ENCODE assay signal across 8 cellular contexts in genomic region chr6:90286884-90287488, GRCh38. TPM values are rescaled to one million over a fixed set of nuclear protein-coding genes. Genes with fewer than 3 reads are reported as not detected.
A peak's percentile ranks its signal among the peaks of the same experiment; 100 is the strongest.
DNase-seq lines count a peak whose midpoint lies in the region; ATAC-seq and TF ChIP-seq lines count a peak whose summit lies in the region.

No MANE protein-coding gene starts in this region.

- peak; percentile 83 for TF ChIP-seq RAD21 in Ishikawa (IDR thresholded peaks at IDR 0.05; ENCODE audit: low read depth)

- peak; percentile 60 for DNase-seq in D341Med (ENCODE audit: low spot score)
- DNase-seq in T-helper 2 cell treated with Interferon-gamma antibody and Interleukin-4, amounts not matched to agents 5 μg/mL and 100 μg/mL, for 36 hours (ENCODE audit: low spot score), result peak; percentile 61
- no peak for DNase-seq in central memory CD8-positive, alpha-beta T cell (ENCODE audit: low spot score in 2 of 2)
- DNase-seq in naive thymus-derived CD8-positive, alpha-beta T cell, result peak in 8 of 10 donors; percentile 43 to 75 (median 58)

- H3K27me3 Mint-ChIP-seq in T-helper 2 cell treated with Interferon-gamma antibody and Interleukin-4, amounts not matched to agents 5 μg/mL and 100 μg/mL, for 36 hours (ENCODE audit: low read depth), result no peaks in the 10 kb centered on the region
- peaks cover 16% of the 10 kb centered on the region for H3K27me3 Mint-ChIP-seq in central memory CD8-positive, alpha-beta T cell
- no peaks in the 10 kb centered on the region for H3K27me3 Mint-ChIP-seq in naive thymus-derived CD8-positive, alpha-beta T cell

- no peak for TF ChIP-seq EP300 in Ishikawa (IDR thresholded peaks at IDR 0.05; ENCODE audit: borderline replicate concordance)

- ATAC-seq in central memory CD8-positive, alpha-beta T cell (replicated peaks; ENCODE audit: extremely low read depth, poor library complexity, severe bottlenecking), result no peak
- ATAC-seq in naive thymus-derived CD8-positive, alpha-beta T cell, result peak in 1 of 2 donors; percentile 26
- no peak for ATAC-seq in GM21786 (IDR thresholded peaks at IDR 0.05; ENCODE audit: unreplicated experiment)
- no peak for ATAC-seq in HG03520 (IDR thresholded peaks at IDR 0.05; ENCODE audit: unreplicated experiment)
- ATAC-seq in HG03135 (IDR thresholded peaks at IDR 0.05; ENCODE audit: unreplicated experiment), result no peak

- POLR2A ChIA-PET in naive thymus-derived CD8-positive, alpha-beta T cell (lab: Charles Lee), result interaction anchor here (0.8 to 6.9 kb wide), 6 partner anchors 9 to 346 kb away, joined by 3 to 97 read pairs (median 6); partner anchors contain the start of gene BACH2

- peaks cover 12% of the 10 kb centered on the region for H3K9me3 Mint-ChIP-seq in T-helper 2 cell treated with Interferon-gamma antibody and Interleukin-4, amounts not matched to agents 5 μg/mL and 100 μg/mL, for 36 hours
- no peaks in the 10 kb centered on the region for H3K9me3 Mint-ChIP-seq in central memory CD8-positive, alpha-beta T cell
- peaks cover 0 to 2% (median 0%) of the 10 kb centered on the region in 9 donors for H3K9me3 Mint-ChIP-seq in naive thymus-derived CD8-positive, alpha-beta T cell

- peaks cover 85% of the 10 kb centered on the region for H3K4me1 Mint-ChIP-seq in T-helper 2 cell treated with Interferon-gamma antibody and Interleukin-4, amounts not matched to agents 5 μg/mL and 100 μg/mL, for 36 hours (ENCODE audit: low read depth)
- peaks cover 38% of the 10 kb centered on the region for H3K4me1 Mint-ChIP-seq in central memory CD8-positive, alpha-beta T cell
- H3K4me1 Mint-ChIP-seq in naive thymus-derived CD8-positive, alpha-beta T cell, result peaks cover 55 to 96% (median 93%) of the 10 kb centered on the region in 4 donors

- H3K4me3 Mint-ChIP-seq in T-helper 2 cell treated with Interferon-gamma antibody and Interleukin-4, amounts not matched to agents 5 μg/mL and 100 μg/mL, for 36 hours, result peak overlapping the region; percentile 79
- H3K4me3 Mint-ChIP-seq in central memory CD8-positive, alpha-beta T cell, result peak overlapping the region; percentile 82
- peak overlapping the region; percentile 76 to 95 (median 86) for H3K4me3 Mint-ChIP-seq in naive thymus-derived CD8-positive, alpha-beta T cell

- peak overlapping the region; percentile 91 for H3K27ac Mint-ChIP-seq in T-helper 2 cell treated with Interferon-gamma antibody and Interleukin-4, amounts not matched to agents 5 μg/mL and 100 μg/mL, for 36 hours
- H3K27ac Mint-ChIP-seq in central memory CD8-positive, alpha-beta T cell (ENCODE audit: low read depth), result peak overlapping the region; percentile 85
- H3K27ac Mint-ChIP-seq in naive thymus-derived CD8-positive, alpha-beta T cell, result peak overlapping the region; percentile 89 to 99 (median 94)

- H3K36me3 Mint-ChIP-seq in T-helper 2 cell treated with Interferon-gamma antibody and Interleukin-4, amounts not matched to agents 5 μg/mL and 100 μg/mL, for 36 hours (ENCODE audit: low read depth), result peaks cover 47% of the 10 kb centered on the region
- H3K36me3 Mint-ChIP-seq in central memory CD8-positive, alpha-beta T cell (ENCODE audit: insufficient read depth), result peaks cover 30% of the 10 kb centered on the region
- H3K36me3 Mint-ChIP-seq in naive thymus-derived CD8-positive, alpha-beta T cell, result peaks cover 0 to 27% (median 23%) of the 10 kb centered on the region in 3 donors

TF ChIP-seq in Ishikawa, 13 proteins besides CTCF, POLR2A, EP300 and RAD21:
- TF ChIP-seq FOXM1 (IDR thresholded peaks at IDR 0.05; ENCODE audit: borderline replicate concordance, low read depth) (no peak), USF1 (IDR thresholded peaks at IDR 0.05) (no peak)

RNA-seq across cellular contexts. Expression of gene BACH2, which starts 9.7 kb away (rescaled TPM):
- 100 to 1,000 TPM; 116 to 126 TPM for total RNA-seq in naive thymus-derived CD8-positive, alpha-beta T cell
- polyA plus RNA-seq in naive thymus-derived CD8-positive, alpha-beta T cell, result 10 to 100 TPM; 17.5 to 29.3 (median 21.7) TPM

Comparison
In these comparisons a context has a peak if more than half of its experiments do, and no peak if none do; other contexts are left out.
1. DNase-seq: peak in D341Med (single experiment), T-helper 2 cell treated with Interferon-gamma antibody and Interleukin-4, amounts not matched to agents 5 μg/mL and 100 μg/mL, for 36 hours (single experiment) and naive thymus-derived CD8-positive, alpha-beta T cell (8 of 10); none in central memory CD8-positive, alpha-beta T cell (0 of 2).
2. Peak in every context shown above with its lines, with median percentiles within 50 percentile points of each other: H3K27ac Mint-ChIP-seq and H3K4me3 Mint-ChIP-seq.